In genomic region chr3:101509811-101510210, GRCh38 we compare ENCODE assay signal across 10 cellular contexts. TPM values are rescaled to one million over a fixed set of nuclear protein-coding genes. Genes with fewer than 3 reads are reported as not detected.
DNase-seq lines count a peak whose midpoint lies in the region; ATAC-seq and TF ChIP-seq lines count a peak whose summit lies in the region.
"Had no signal": no experiment of that assay in that cellular context is flagged by ENCODE, and none has a peak within 500 bp of the region (broad histone marks: within the 10 kb centered on the region; RNA-seq: fewer than 3 reads in every experiment).

No MANE protein-coding gene starts in this region.

- no peaks in the 10 kb centered on the region for H3K27me3 ChIP-seq in GM23248 (replicated peaks; ENCODE audit: insufficient read depth)
- no peaks in the 10 kb centered on the region for H3K27me3 ChIP-seq in transverse colon

- TF ChIP-seq CTCF in fibroblast of villous mesenchyme (IDR thresholded peaks at IDR 0.05; ENCODE audit: insufficient read depth, low read depth, low read length) (no peak), transverse colon (IDR thresholded peaks at IDR 0.05) (no peak)

- no peaks in the 10 kb centered on the region for H3K9me3 ChIP-seq in GM23248 (ENCODE audit: low read depth)
- H3K9me3 ChIP-seq in transverse colon, result no peaks in the 10 kb centered on the region

- no peak overlapping the region for H2AFZ ChIP-seq in GM23248

- in situ Hi-C loops in GM23248 (cut with MboI) (no loop called here), transverse colon (cut with MboI; ENCODE audit: low pct_ligation_motif_present in 1 of 4, low pct_unique_long_range_greater_than_20kb in 1 of 4, low sequenced_read_pairs in 3 of 4) (no loop called here), ACHN (cut with HindIII; ENCODE audit: low pct_ligation_motif_present, low pct_unique_long_range_greater_than_20kb, low sequenced_read_pairs) (no loop called here)

- H4K20me1 ChIP-seq in GM23248 (ENCODE audit: insufficient read depth), result no peaks in the 10 kb centered on the region

- no peak overlapping the region for H3K9ac ChIP-seq in GM23248

- DNase-seq in A172 (ENCODE audit: low spot score) (peak; percentile 21), GM23248 (peak; percentile 32), amniotic stem cell (lab: John Stamatoyannopoulos, UW) (peak; percentile 33), fibroblast of villous mesenchyme (ENCODE audit: low read depth) (peak; percentile 55), transverse colon (no peak), H4 (ENCODE audit: low spot score) (no peak), ACHN (no peak)
- DNase-seq: activated naive CD4-positive, alpha-beta T cell treated with anti-CD3 and anti-CD28 coated beads for 36 hours; posterior cingulate gyrus had no signal

- no peaks in the 10 kb centered on the region for H3K36me3 ChIP-seq in GM23248 (ENCODE audit: low read depth)
- H3K36me3 ChIP-seq in transverse colon, result no peaks in the 10 kb centered on the region

- peaks cover 47% of the 10 kb centered on the region for H3K79me2 ChIP-seq in GM23248 (ENCODE audit: insufficient read depth)

- H3K27ac ChIP-seq in GM23248, result no peak overlapping the region
- no peak overlapping the region for H3K27ac ChIP-seq in transverse colon

- no peaks in the 10 kb centered on the region for H3K9me2 ChIP-seq in GM23248 (ENCODE audit: insufficient read depth)

- peaks cover 7% of the 10 kb centered on the region for H3F3A ChIP-seq in GM23248 (ENCODE audit: insufficient read depth)

- H3K4me2 ChIP-seq in GM23248 (ENCODE audit: unreplicated experiment), result peak overlapping the region; percentile 15

- 51 to 55% methylated on average over 3 of the region's 3 CpGs for WGBS in GM23248 (ENCODE audit: low coverage in 1 of 2, low lambda C conversion rate in 2 of 2, missing lambda C conversion rate in 2 of 2), 2 experiments
- 83 to 91% methylated on average over 3 of the region's 3 CpGs for WGBS in transverse colon (ENCODE audit: low coverage in 1 of 2), 2 donors

- intact Hi-C loops in transverse colon (cut with DNase I; ENCODE audit: low total_unique reads), result no loop called here

- no peak for TF ChIP-seq EP300 in transverse colon (IDR thresholded peaks at IDR 0.05; ENCODE audit: low read depth)

- no peak for TF ChIP-seq POLR2A in transverse colon (IDR thresholded peaks at IDR 0.05)

- ATAC-seq in GM19035 (IDR thresholded peaks at IDR 0.05; ENCODE audit: unreplicated experiment), result no peak

- H3K4me1 ChIP-seq in GM23248 (ENCODE audit: insufficient read depth), result peaks cover 14% of the 10 kb centered on the region
- H3K4me1 ChIP-seq in transverse colon, result peaks cover 0 to 28% (median 3%) of the 10 kb centered on the region in 4 donors

- no peak overlapping the region for H3K4me3 ChIP-seq in GM23248
- H3K4me3 ChIP-seq in fibroblast of villous mesenchyme (ENCODE audit: low read depth, low read length), result no peak overlapping the region
- H3K4me3 ChIP-seq in transverse colon, result no peak overlapping the region

RNA-seq across cellular contexts. Expression of gene SENP7, which starts 3.2 kb away (rescaled TPM):
- total RNA-seq in A172 (2014; rRNA removed; shearing (Covaris generic)), result 13.7 and 23.6 TPM in 2 replicates
- total RNA-seq in GM23248 (2014; rRNA removed; shearing (Covaris generic)), result 5.4 and 8.2 TPM in 2 replicates
- polyA plus RNA-seq in GM23248 (2016; fragmentation: Nextera tagmentation; extraction: Ambion mirVana), result 2.9 and 3.5 TPM in 2 replicates
- total RNA-seq in fibroblast of villous mesenchyme (9.7 and 16.4 TPM in 2 replicates), transverse colon (10 to 100 TPM; 11.9 to 26.2 (median 20.3) TPM)
- 3.2 and 5.0 TPM in 2 replicates for total RNA-seq in H4 (2014; rRNA removed; shearing (Covaris generic))

RNA-seq across cellular contexts. Expression of gene TRMT10C, which starts 51.9 kb away (rescaled TPM):
- total RNA-seq in A172 (2014; rRNA removed; shearing (Covaris generic)), result 51.7 and 57.7 TPM in 2 replicates
- 20.7 and 22.5 TPM in 2 replicates for total RNA-seq in GM23248 (2014; rRNA removed; shearing (Covaris generic))
- 28.4 and 33.3 TPM in 2 replicates for polyA plus RNA-seq in GM23248 (2016; fragmentation: Nextera tagmentation; extraction: Ambion mirVana)
- total RNA-seq in fibroblast of villous mesenchyme (21.9 and 38.4 TPM in 2 replicates), transverse colon (10 to 100 TPM in 2 of 4 donors, 1 to 10 TPM in 2; 5.0 to 15.0 (median 11.0) TPM)
- 37.7 and 49.4 TPM in 2 replicates for total RNA-seq in H4 (2014; rRNA removed; shearing (Covaris generic))

Comparison
In these comparisons a context has a peak if more than half of its experiments do, and no peak if none do; other contexts are left out.
1. DNase-seq: peak in A172 (single experiment), GM23248 (single experiment), amniotic stem cell (single experiment) and fibroblast of villous mesenchyme (single experiment); none in transverse colon (single experiment), H4 (single experiment) and ACHN (single experiment).